8 cellular contexts compared by ENCODE assay signal in genomic region chr12:10716704-10717315, GRCh38. TPM values are rescaled to one million over a fixed set of nuclear protein-coding genes. Genes with fewer than 3 reads are reported as not detected.
DNase-seq lines count a peak whose midpoint lies in the region; ATAC-seq and TF ChIP-seq lines count a peak whose summit lies in the region.

No MANE protein-coding gene starts in this region.

- H3K27ac ChIP-seq in colonic mucosa (peak overlapping the region; percentile 60), mesendoderm (ENCODE audit: low read depth, low read length) (peak overlapping the region; percentile 9), aorta (ENCODE audit: low read depth in 1 of 2, low read length in 2 of 2) (peak overlapping the region in 1 of 2 donors; percentile 56)

- H4K8ac ChIP-seq in mesendoderm (ENCODE audit: low read depth, low read length) = no peak overlapping the region

- peak overlapping the region; percentile 9 for H3K56ac ChIP-seq in mesendoderm (ENCODE audit: low read length)

- no peak overlapping the region for H3K4me3 Mint-ChIP-seq in activated CD4-positive, alpha-beta memory T cell treated with anti-CD3 and anti-CD28 coated beads for 36 hours
- no peak overlapping the region for H3K4me3 Mint-ChIP-seq in activated CD4-positive, alpha-beta memory T cell treated with anti-CD3 and anti-CD28 coated beads, Interleukin-2, amount 10 ng/mL, durations not matched to agents 7 days and 5 days

- H3K4me1 ChIP-seq in colonic mucosa (peaks cover 5% of the 10 kb centered on the region), mesendoderm (ENCODE audit: control insufficient read depth, low read depth, low read length) (peaks cover 8% of the 10 kb centered on the region), aorta (ENCODE audit: control insufficient read depth in 1 of 2, insufficient read depth in 2 of 2, low read length in 2 of 2) (peaks cover 2 to 6% of the 10 kb centered on the region in 2 donors)

- peaks cover 45% of the 10 kb centered on the region for H3K79me2 ChIP-seq in mesendoderm (ENCODE audit: control insufficient read depth, insufficient read depth, low read length)

- H3K36me3 ChIP-seq in colonic mucosa = no peaks in the 10 kb centered on the region
- peaks cover 1% of the 10 kb centered on the region for H3K36me3 ChIP-seq in mesendoderm (ENCODE audit: control insufficient read depth, insufficient read depth, low read length)
- H3K36me3 ChIP-seq in aorta (ENCODE audit: control insufficient read depth in 1 of 2, insufficient read depth in 2 of 2, low read length in 1 of 2) = peaks cover 0 to 7% of the 10 kb centered on the region in 2 donors

- H2AK5ac ChIP-seq in mesendoderm (ENCODE audit: low read length) = no peak overlapping the region

- H3K27me3 Mint-ChIP-seq in activated CD4-positive, alpha-beta memory T cell treated with anti-CD3 and anti-CD28 coated beads for 36 hours = peaks cover 43% of the 10 kb centered on the region
- peaks cover 16% of the 10 kb centered on the region for H3K27me3 Mint-ChIP-seq in activated CD4-positive, alpha-beta memory T cell treated with anti-CD3 and anti-CD28 coated beads, Interleukin-2, amount 10 ng/mL, durations not matched to agents 7 days and 5 days

- H3K9me3 Mint-ChIP-seq in activated CD4-positive, alpha-beta memory T cell treated with anti-CD3 and anti-CD28 coated beads for 36 hours = no peaks in the 10 kb centered on the region
- H3K9me3 Mint-ChIP-seq in activated CD4-positive, alpha-beta memory T cell treated with anti-CD3 and anti-CD28 coated beads, Interleukin-2, amount 10 ng/mL, durations not matched to agents 7 days and 5 days = no peaks in the 10 kb centered on the region

- peaks cover 25% of the 10 kb centered on the region for H3K4me1 Mint-ChIP-seq in activated CD4-positive, alpha-beta memory T cell treated with anti-CD3 and anti-CD28 coated beads for 36 hours (ENCODE audit: low read depth)
- H3K4me1 Mint-ChIP-seq in activated CD4-positive, alpha-beta memory T cell treated with anti-CD3 and anti-CD28 coated beads, Interleukin-2, amount 10 ng/mL, durations not matched to agents 7 days and 5 days = peaks cover 21% of the 10 kb centered on the region

- H3K36me3 Mint-ChIP-seq in activated CD4-positive, alpha-beta memory T cell treated with anti-CD3 and anti-CD28 coated beads for 36 hours = peaks cover 37% of the 10 kb centered on the region
- H3K36me3 Mint-ChIP-seq in activated CD4-positive, alpha-beta memory T cell treated with anti-CD3 and anti-CD28 coated beads, Interleukin-2, amount 10 ng/mL, durations not matched to agents 7 days and 5 days (ENCODE audit: low read depth) = peaks cover 16% of the 10 kb centered on the region

- H3K4me3 ChIP-seq in colonic mucosa (no peak overlapping the region), mesendoderm (ENCODE audit: low read length) (no peak overlapping the region), aorta (ENCODE audit: low read length in 2 of 2) (no peak overlapping the region)

- peaks cover 2% of the 10 kb centered on the region for H3K79me1 ChIP-seq in mesendoderm (ENCODE audit: low read length)

- H3K27me3 ChIP-seq in colonic mucosa = no peaks in the 10 kb centered on the region
- H3K27me3 ChIP-seq in mesendoderm (ENCODE audit: insufficient read depth, low read length, poor library complexity) = no peaks in the 10 kb centered on the region
- H3K27me3 ChIP-seq in aorta (ENCODE audit: control insufficient read depth in 1 of 2, insufficient read depth in 2 of 2, low read length in 1 of 2) = no peaks in the 10 kb centered on the region

- H3K4me2 ChIP-seq in mesendoderm (ENCODE audit: low read length) = no peak overlapping the region

- WGBS in mesendoderm (ENCODE audit: extremely low coverage, insufficient coverage, low lambda C conversion rate) = no CpG with 5 or more reads among the region's 6 CpGs
- 3 to 6% methylated on average over 6 of the region's 6 CpGs for WGBS in aorta, 2 donors

- no peak overlapping the region for H2BK5ac ChIP-seq in mesendoderm (ENCODE audit: low read length)

- H2BK120ac ChIP-seq in mesendoderm (ENCODE audit: low read depth, low read length) = no peak overlapping the region

- POLR2A ChIA-PET in activated CD4-positive, alpha-beta memory T cell treated with anti-CD3 and anti-CD28 coated beads for 36 hours (lab: Charles Lee) = no interaction called here
- POLR2A ChIA-PET in activated CD4-positive, alpha-beta memory T cell treated with anti-CD3 and anti-CD28 coated beads, Interleukin-2, amount 10 ng/mL, durations not matched to agents 7 days and 5 days (lab: Charles Lee) = interaction anchor here (1.1 kb wide), 1 partner anchor 45 kb away, joined by 3 read pairs; no protein-coding TSS in a partner anchor

- no peak overlapping the region for H3K9ac ChIP-seq in colonic mucosa (ENCODE audit: low read depth in 2 of 2, low read length in 2 of 2)
- no peak overlapping the region for H3K9ac ChIP-seq in mesendoderm (ENCODE audit: low read length)

- no peak overlapping the region for H2BK15ac ChIP-seq in mesendoderm (replicated peaks; ENCODE audit: low read depth)

- no peak overlapping the region for H3K4ac ChIP-seq in mesendoderm (ENCODE audit: low read depth, low read length)

- H3K23ac ChIP-seq in mesendoderm (ENCODE audit: low read length) = no peak overlapping the region

- no peak overlapping the region for H4K5ac ChIP-seq in mesendoderm (ENCODE audit: low read length)

- no peak for TF ChIP-seq CTCF in colonic mucosa (IDR thresholded peaks at IDR 0.05)

- no peak overlapping the region for H3K18ac ChIP-seq in mesendoderm (ENCODE audit: low read length)

- CTCF ChIA-PET in activated CD4-positive, alpha-beta memory T cell treated with anti-CD3 and anti-CD28 coated beads for 36 hours (lab: Charles Lee) = no interaction called here
- CTCF ChIA-PET in activated CD4-positive, alpha-beta memory T cell treated with anti-CD3 and anti-CD28 coated beads, Interleukin-2, amount 10 ng/mL, durations not matched to agents 7 days and 5 days (lab: Charles Lee) = no interaction called here

- ATAC-seq in aorta (ENCODE audit: low FRiP score) (peak; percentile 87), HG03378 (IDR thresholded peaks at IDR 0.05; ENCODE audit: unreplicated experiment) (no peak), HG03139 (IDR thresholded peaks at IDR 0.05; ENCODE audit: unreplicated experiment) (no peak)

- intact Hi-C loops in activated CD4-positive, alpha-beta memory T cell treated with anti-CD3 and anti-CD28 coated beads for 36 hours (cut with micrococcal nuclease) = no loop called here
- intact Hi-C loops in colonic mucosa (cut with DNase I) = no loop called here
- intact Hi-C loops in aorta (cut with DNase I) = loop anchor here in 1 of 2 donors (10.0 kb wide), 1 partner anchor 502 kb away; the partner anchor contains the start of gene GABARAPL1

- H3K9me3 ChIP-seq in colonic mucosa (no peaks in the 10 kb centered on the region), aorta (ENCODE audit: control insufficient read depth, low read length) (no peaks in the 10 kb centered on the region)

- DNase-seq in activated CD4-positive, alpha-beta memory T cell treated with anti-CD3 and anti-CD28 coated beads for 36 hours = no peak
- DNase-seq in activated CD4-positive, alpha-beta memory T cell treated with anti-CD3 and anti-CD28 coated beads, Interleukin-2, amount 10 ng/mL, durations not matched to agents 7 days and 5 days = no peak
- DNase-seq in colonic mucosa (peak; percentile 88), mesendoderm (peak; percentile 84), aorta (peak; percentile 88 to 91), ecto neural progenitor cell (ENCODE audit: low spot score) (no peak)

- H3K27ac Mint-ChIP-seq in activated CD4-positive, alpha-beta memory T cell treated with anti-CD3 and anti-CD28 coated beads for 36 hours = peak overlapping the region; percentile 9
- H3K27ac Mint-ChIP-seq in activated CD4-positive, alpha-beta memory T cell treated with anti-CD3 and anti-CD28 coated beads, Interleukin-2, amount 10 ng/mL, durations not matched to agents 7 days and 5 days = no peak overlapping the region

RNA-seq across cellular contexts. Expression of gene YBX3, which starts 6.3 kb away (rescaled TPM):
- total RNA-seq in activated CD4-positive, alpha-beta memory T cell treated with anti-CD3 and anti-CD28 coated beads for 36 hours = 10 to 100 TPM; 90.7 to 96.2 TPM
- total RNA-seq in activated CD4-positive, alpha-beta memory T cell treated with anti-CD3 and anti-CD28 coated beads, Interleukin-2, amount 10 ng/mL, durations not matched to agents 7 days and 5 days = 10 to 100 TPM; 38.4 to 46.4 TPM
- total RNA-seq in colonic mucosa = 100 to 1,000 TPM; 162 to 166 TPM
- 521 TPM for polyA plus RNA-seq in mesendoderm (2013, experiment 1 of 2)
- 518 TPM for polyA plus RNA-seq in mesendoderm (2013, experiment 2 of 2)
- total RNA-seq in aorta = 100 to 1,000 TPM; 368 to 602 TPM
- 100 to 1,000 TPM; 277 to 353 TPM for polyA plus RNA-seq in aorta

RNA-seq across cellular contexts. Expression of gene STYK1, which starts 43.0 kb away (rescaled TPM):
- total RNA-seq in activated CD4-positive, alpha-beta memory T cell treated with anti-CD3 and anti-CD28 coated beads for 36 hours = not detected
- total RNA-seq in activated CD4-positive, alpha-beta memory T cell treated with anti-CD3 and anti-CD28 coated beads, Interleukin-2, amount 10 ng/mL, durations not matched to agents 7 days and 5 days = under 1 TPM; 0.60 to 0.71 TPM
- total RNA-seq in colonic mucosa = 10 to 100 TPM; 24.5 to 53.3 TPM
- polyA plus RNA-seq in mesendoderm (2013, experiment 1 of 2) = 2.5 TPM
- 2.5 TPM for polyA plus RNA-seq in mesendoderm (2013, experiment 2 of 2)
- total RNA-seq in aorta = 1 to 10 TPM in 1 of 2 donors, under 1 TPM in 1; 0.36 to 1.2 TPM
- polyA plus RNA-seq in aorta = under 1 TPM; 0.18 to 0.38 TPM

Comparison
In these comparisons a context has a peak if more than half of its experiments do, and no peak if none do; other contexts are left out.
1. DNase-seq: peak in colonic mucosa (single experiment), mesendoderm (single experiment) and aorta (2 of 2); none in activated CD4-positive, alpha-beta memory T cell treated with anti-CD3 and anti-CD28 coated beads for 36 hours (single experiment), activated CD4-positive, alpha-beta memory T cell treated with anti-CD3 and anti-CD28 coated beads, Interleukin-2, amount 10 ng/mL, durations not matched to agents 7 days and 5 days (single experiment) and ecto neural progenitor cell (single experiment).
2. RNA of gene STYK1, which starts 43.0 kb away (total RNA-seq): 24.5 to 53.3 TPM in colonic mucosa; 0.36 to 1.2 TPM in aorta, 0.60 to 0.71 TPM in activated CD4-positive, alpha-beta memory T cell treated with anti-CD3 and anti-CD28 coated beads, Interleukin-2, amount 10 ng/mL, durations not matched to agents 7 days and 5 days and not detected in activated CD4-positive, alpha-beta memory T cell treated with anti-CD3 and anti-CD28 coated beads for 36 hours; every median in the first group is over 10 times any median in the second.